8 cellular contexts compared by ENCODE assay signal in the genomic region with DNA sequence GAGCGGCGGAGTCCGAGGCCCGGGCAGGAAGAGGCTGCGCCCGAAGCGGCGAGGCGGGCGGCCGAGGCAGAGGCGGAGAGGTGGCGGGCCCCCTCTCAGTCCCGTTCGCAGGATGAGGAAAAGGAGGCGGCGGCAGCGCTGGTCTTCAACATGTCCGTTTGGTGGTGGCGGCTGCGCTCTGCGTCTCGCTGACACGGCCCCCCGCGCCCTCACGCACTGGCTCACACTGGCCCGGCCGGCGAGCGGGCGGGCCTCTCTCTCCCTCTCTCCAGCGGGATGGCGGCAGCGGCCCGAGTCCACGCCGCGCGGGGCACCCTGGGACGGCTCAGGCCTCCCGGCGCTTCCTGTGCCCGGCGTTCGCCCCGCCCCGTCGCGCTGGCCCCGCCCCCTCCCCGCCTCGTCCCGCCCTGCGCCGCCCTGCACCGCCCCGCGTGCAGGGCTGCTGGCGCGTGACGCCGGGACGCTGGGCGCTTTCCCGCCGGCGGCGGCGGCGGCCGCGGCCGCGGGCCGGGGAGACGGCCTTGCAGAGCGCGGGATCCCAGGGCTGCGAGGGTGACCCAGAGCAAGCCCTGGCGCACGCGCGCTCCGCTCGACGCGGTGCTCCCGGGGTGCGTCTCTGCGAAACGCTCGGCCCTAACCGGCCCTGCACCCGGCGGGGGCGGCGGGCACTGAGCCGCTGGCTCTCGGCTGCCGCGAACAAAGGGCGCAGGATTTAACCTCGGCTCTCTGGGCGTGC. TPM values are rescaled to one million over a fixed set of nuclear protein-coding genes. Genes with fewer than 3 reads are reported as not detected.
DNase-seq lines count a peak whose midpoint lies in the region; ATAC-seq and TF ChIP-seq lines count a peak whose summit lies in the region.

A gene with protein sequence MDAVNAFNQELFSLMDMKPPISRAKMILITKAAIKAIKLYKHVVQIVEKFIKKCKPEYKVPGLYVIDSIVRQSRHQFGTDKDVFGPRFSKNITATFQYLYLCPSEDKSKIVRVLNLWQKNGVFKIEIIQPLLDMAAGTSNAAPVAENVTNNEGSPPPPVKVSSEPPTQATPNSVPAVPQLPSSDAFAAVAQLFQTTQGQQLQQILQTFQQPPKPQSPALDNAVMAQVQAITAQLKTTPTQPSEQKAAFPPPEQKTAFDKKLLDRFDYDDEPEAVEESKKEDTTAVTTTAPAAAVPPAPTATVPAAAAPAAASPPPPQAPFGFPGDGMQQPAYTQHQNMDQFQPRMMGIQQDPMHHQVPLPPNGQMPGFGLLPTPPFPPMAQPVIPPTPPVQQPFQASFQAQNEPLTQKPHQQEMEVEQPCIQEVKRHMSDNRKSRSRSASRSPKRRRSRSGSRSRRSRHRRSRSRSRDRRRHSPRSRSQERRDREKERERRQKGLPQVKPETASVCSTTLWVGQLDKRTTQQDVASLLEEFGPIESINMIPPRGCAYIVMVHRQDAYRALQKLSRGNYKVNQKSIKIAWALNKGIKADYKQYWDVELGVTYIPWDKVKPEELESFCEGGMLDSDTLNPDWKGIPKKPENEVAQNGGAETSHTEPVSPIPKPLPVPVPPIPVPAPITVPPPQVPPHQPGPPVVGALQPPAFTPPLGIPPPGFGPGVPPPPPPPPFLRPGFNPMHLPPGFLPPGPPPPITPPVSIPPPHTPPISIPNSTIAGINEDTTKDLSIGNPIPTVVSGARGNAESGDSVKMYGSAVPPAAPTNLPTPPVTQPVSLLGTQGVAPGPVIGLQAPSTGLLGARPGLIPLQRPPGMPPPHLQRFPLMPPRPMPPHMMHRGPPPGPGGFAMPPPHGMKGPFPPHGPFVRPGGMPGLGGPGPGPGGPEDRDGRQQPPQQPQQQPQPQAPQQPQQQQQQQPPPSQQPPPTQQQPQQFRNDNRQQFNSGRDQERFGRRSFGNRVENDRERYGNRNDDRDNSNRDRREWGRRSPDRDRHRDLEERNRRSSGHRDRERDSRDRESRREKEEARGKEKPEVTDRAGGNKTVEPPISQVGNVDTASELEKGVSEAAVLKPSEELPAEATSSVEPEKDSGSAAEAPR (minus strand): TSS at position 317 of the 736 bp plus-strand sequence. CDS start 426 bp downstream, outside the sequence.

- H3K27ac ChIP-seq in foreskin keratinocyte = peak within 1 kb of the TSS; percentile 88

- H3K9me3 ChIP-seq in HAP-1 (no peaks in the 10 kb centered on the region), neuron (ENCODE audit: low read length) (peaks cover 3% of the 10 kb centered on the region)

- no peak for TF ChIP-seq CTCF in foreskin keratinocyte (conservative IDR thresholded peaks at IDR 0.05)

- H3K27me3 ChIP-seq in HAP-1 (ENCODE audit: low read depth) = no peaks in the 10 kb centered on the region
- no peaks in the 10 kb centered on the region for H3K27me3 ChIP-seq in foreskin keratinocyte
- no peaks in the 10 kb centered on the region for H3K27me3 ChIP-seq in neuron (ENCODE audit: insufficient read depth, low read length)

- peak; percentile 88 for ATAC-seq in foreskin keratinocyte

- in situ Hi-C loops in HAP-1 (cut with MboI; ENCODE audit: low sequenced_read_pairs) = no loop called here

- DNase-seq in GF-D8 (lab: John Stamatoyannopoulos, UW) (peak; percentile 75), HAP-1 (ENCODE audit: low spot score in 2 of 2) (peak; percentile 77 to 89), M059J (ENCODE audit: low read depth) (peak; percentile 91), SHP77 treated with DMSO at 0.1 percent for 48 hours (lab: John Stamatoyannopoulos, UW) (peak; percentile 61), foreskin keratinocyte (peak; percentile 55 to 69), stromal cell of bone marrow (ENCODE audit: low read depth) (peak; percentile 85)
- peak; percentile 59 to 74 (median 64) for DNase-seq in activated naive CD4-positive, alpha-beta T cell (lab: John Stamatoyannopoulos, UW)

- peak within 1 kb of the TSS; percentile 75 for H2AFZ ChIP-seq in neuron (ENCODE audit: low read depth, low read length)

- H3K4me3 ChIP-seq in HAP-1 (peak within 1 kb of the TSS; percentile 75), neuron (ENCODE audit: low read length) (peak within 1 kb of the TSS; percentile 63)

- H3K36me3 ChIP-seq in HAP-1 (replicated peaks) (peaks cover 10% of the 10 kb centered on the region), neuron (ENCODE audit: insufficient read depth, low read length) (peaks cover 3% of the 10 kb centered on the region)

- H3K4me1 ChIP-seq in HAP-1 = peaks cover 25% of the 10 kb centered on the region
- peaks cover 15% of the 10 kb centered on the region for H3K4me1 ChIP-seq in foreskin keratinocyte
- peaks cover 29% of the 10 kb centered on the region for H3K4me1 ChIP-seq in neuron (ENCODE audit: insufficient read depth, low read length)

RNA-seq across cellular contexts. Expression of the gene that starts here (rescaled TPM):
- total RNA-seq in M059J (2014; rRNA removed; shearing (Covaris generic)) = 6.1 and 8.4 TPM in 2 replicates
- 17.1 and 18.7 TPM in 2 replicates for total RNA-seq in foreskin keratinocyte
- 8.9 and 11.4 TPM in 2 replicates for polyA plus RNA-seq in foreskin keratinocyte

Comparison
In these comparisons a context has a peak if more than half of its experiments do, and no peak if none do; other contexts are left out.
1. Peak in every context shown above with its lines: DNase-seq, ATAC-seq, H3K4me3 ChIP-seq and H3K27ac ChIP-seq.